Comparison of ENCODE assay signal across 8 cellular contexts in the genomic region with DNA sequence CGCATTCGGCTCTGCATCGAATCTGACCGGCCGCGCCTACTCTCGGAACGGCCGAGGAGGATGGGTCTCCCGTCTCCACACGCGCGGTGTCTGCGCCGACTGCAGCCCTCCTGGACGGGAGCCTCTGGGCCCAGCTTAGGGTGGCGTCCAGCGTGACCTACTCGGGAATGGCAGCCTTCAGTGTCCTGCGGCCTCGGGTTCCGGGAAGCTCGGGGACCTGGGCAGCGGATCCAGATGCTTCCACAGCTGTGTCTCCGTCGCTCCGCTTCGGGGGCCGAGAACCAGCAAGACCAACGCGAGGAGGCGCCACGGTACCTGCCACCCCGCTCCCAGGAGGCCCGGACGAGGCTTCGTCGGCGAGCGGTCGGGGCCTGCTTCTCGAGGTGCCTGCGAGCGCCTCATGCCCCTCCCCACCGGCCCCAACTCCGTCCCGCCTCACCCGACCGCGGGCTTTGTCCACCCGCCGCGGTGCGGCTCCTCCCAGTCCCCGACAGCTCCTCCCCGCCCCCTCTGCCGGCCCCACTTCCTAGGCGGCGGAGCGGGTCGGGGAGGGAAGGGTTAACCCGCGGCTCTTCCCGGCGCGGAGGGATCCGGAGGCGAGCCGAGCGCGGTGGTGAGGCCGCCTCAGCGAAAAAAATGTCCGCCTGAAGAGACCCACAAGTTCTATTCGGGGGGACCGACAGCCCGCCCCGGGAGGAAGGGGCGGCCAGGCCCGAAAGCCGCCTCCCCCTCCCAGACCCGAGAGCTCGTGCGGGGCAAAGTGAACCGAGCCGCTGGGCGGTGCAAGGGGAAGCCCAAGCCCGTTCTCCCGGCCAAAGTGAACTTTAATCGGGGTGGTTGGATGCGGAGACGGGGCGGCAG. TPM values are rescaled to one million over a fixed set of nuclear protein-coding genes. Genes with fewer than 3 reads are reported as not detected.
DNase-seq lines count a peak whose midpoint lies in the region; ATAC-seq and TF ChIP-seq lines count a peak whose summit lies in the region.

A gene (plus strand): TSS at position 599 of the 861 bp plus-strand sequence. CDS start 1,270 bp downstream, outside the sequence.

- peaks cover 33 to 62% (median 56%) of the 10 kb centered on the region in 4 donors for H3K4me1 ChIP-seq in esophagus muscularis mucosa

- DNase-seq in DMS79 (lab: John Stamatoyannopoulos, UW): peak; percentile 70
- DNase-seq in KG1 (lab: John Stamatoyannopoulos, UW): peak; percentile 91
- DNase-seq in activated T-cell treated with anti-CD3 and anti-CD28 coated beads, Interleukin-2, amount 50 U/mL, for 4 hours: peak; percentile 87
- peak; percentile 98 for DNase-seq in esophagus muscularis mucosa (ENCODE audit: extremely low spot score)
- DNase-seq in myocyte (ENCODE audit: low read depth): peak; percentile 97
- peak; percentile 81 to 85 for DNase-seq in stimulated activated CD8-positive, alpha-beta memory T cell treated with anti-CD3 and anti-CD28 coated beads, Interleukin-7, amount 100 ng/mL, for 48 hours (ENCODE audit: extremely low read depth in 1 of 2, low read depth in 1 of 2)

- peak within 1 kb of the TSS; percentile 96 to 98 (median 97) for H3K27ac ChIP-seq in esophagus muscularis mucosa (replicated peaks in 1 of 4)

- H3K27me3 ChIP-seq in esophagus muscularis mucosa: no peaks in the 10 kb centered on the region

- no peak for TF ChIP-seq EP300 in esophagus muscularis mucosa (IDR thresholded peaks at IDR 0.05)

- peak; percentile 35 for TF ChIP-seq POLR2A in esophagus muscularis mucosa (IDR thresholded peaks at IDR 0.05; ENCODE audit: low read depth)

- no peaks in the 10 kb centered on the region for H3K27me3 Mint-ChIP-seq in activated T-cell treated with anti-CD3 and anti-CD28 coated beads, Interleukin-2, amount 50 U/mL, for 4 hours (ENCODE audit: low read depth)

- H3K36me3 ChIP-seq in esophagus muscularis mucosa: no peaks in the 10 kb centered on the region

- no peaks in the 10 kb centered on the region for H3K9me3 ChIP-seq in esophagus muscularis mucosa

- WGBS in esophagus muscularis mucosa: 0% methylated on average over 11 of the region's 93 CpGs

- peak; percentile 79 for ATAC-seq in GM21717 (IDR thresholded peaks at IDR 0.05; ENCODE audit: unreplicated experiment)
- ATAC-seq in activated T-cell treated with anti-CD3 and anti-CD28 coated beads, Interleukin-2, amount 50 U/mL, for 4 hours: peak; percentile 78 to 80

- peak; percentile 45 to 53 (median 47) for TF ChIP-seq CTCF in esophagus muscularis mucosa (IDR thresholded peaks at IDR 0.05)

- H3K36me3 Mint-ChIP-seq in activated T-cell treated with anti-CD3 and anti-CD28 coated beads, Interleukin-2, amount 50 U/mL, for 4 hours (ENCODE audit: insufficient read depth): peaks cover 7% of the 10 kb centered on the region

- no peaks in the 10 kb centered on the region for H3K9me3 Mint-ChIP-seq in activated T-cell treated with anti-CD3 and anti-CD28 coated beads, Interleukin-2, amount 50 U/mL, for 4 hours

- peaks cover 41% of the 10 kb centered on the region for H3K4me1 Mint-ChIP-seq in activated T-cell treated with anti-CD3 and anti-CD28 coated beads, Interleukin-2, amount 50 U/mL, for 4 hours (ENCODE audit: low read depth)

- intact Hi-C loops in esophagus muscularis mucosa (cut with DNase I): loop anchor here (1.0 to 10.0 kb wide), 4 partner anchors 31 to 387 kb away; no protein-coding TSS in a partner anchor

- peak within 1 kb of the TSS; percentile 96 to 100 (median 98) for H3K4me3 ChIP-seq in esophagus muscularis mucosa

- H3K4me3 Mint-ChIP-seq in activated T-cell treated with anti-CD3 and anti-CD28 coated beads, Interleukin-2, amount 50 U/mL, for 4 hours: peak within 1 kb of the TSS; percentile 85

TF ChIP-seq in PFSK-1, 5 proteins besides CTCF, POLR2A, EP300 and RAD21:
- TF ChIP-seq POLR2AphosphoS5 (IDR thresholded peaks at IDR 0.05; ENCODE audit: low read depth, low read length) (peak; percentile 69; the same call in 1 of the 2 replicates), TAF1 (IDR thresholded peaks at IDR 0.05; ENCODE audit: borderline replicate concordance, insufficient read depth, low read length) (peak; percentile 92), FOXP2 (optimal IDR thresholded peaks at IDR 0.05; ENCODE audit: borderline replicate concordance, extremely low read depth, extremely low read length, insufficient read depth) (peak; percentile 64), SIN3A (IDR thresholded peaks at IDR 0.05; ENCODE audit: borderline replicate concordance, insufficient read depth, low read length) (0 out of 2 replicates have a peak, but pooled peaks have one; percentile 73)
- TF ChIP-seq, protein P1, sequence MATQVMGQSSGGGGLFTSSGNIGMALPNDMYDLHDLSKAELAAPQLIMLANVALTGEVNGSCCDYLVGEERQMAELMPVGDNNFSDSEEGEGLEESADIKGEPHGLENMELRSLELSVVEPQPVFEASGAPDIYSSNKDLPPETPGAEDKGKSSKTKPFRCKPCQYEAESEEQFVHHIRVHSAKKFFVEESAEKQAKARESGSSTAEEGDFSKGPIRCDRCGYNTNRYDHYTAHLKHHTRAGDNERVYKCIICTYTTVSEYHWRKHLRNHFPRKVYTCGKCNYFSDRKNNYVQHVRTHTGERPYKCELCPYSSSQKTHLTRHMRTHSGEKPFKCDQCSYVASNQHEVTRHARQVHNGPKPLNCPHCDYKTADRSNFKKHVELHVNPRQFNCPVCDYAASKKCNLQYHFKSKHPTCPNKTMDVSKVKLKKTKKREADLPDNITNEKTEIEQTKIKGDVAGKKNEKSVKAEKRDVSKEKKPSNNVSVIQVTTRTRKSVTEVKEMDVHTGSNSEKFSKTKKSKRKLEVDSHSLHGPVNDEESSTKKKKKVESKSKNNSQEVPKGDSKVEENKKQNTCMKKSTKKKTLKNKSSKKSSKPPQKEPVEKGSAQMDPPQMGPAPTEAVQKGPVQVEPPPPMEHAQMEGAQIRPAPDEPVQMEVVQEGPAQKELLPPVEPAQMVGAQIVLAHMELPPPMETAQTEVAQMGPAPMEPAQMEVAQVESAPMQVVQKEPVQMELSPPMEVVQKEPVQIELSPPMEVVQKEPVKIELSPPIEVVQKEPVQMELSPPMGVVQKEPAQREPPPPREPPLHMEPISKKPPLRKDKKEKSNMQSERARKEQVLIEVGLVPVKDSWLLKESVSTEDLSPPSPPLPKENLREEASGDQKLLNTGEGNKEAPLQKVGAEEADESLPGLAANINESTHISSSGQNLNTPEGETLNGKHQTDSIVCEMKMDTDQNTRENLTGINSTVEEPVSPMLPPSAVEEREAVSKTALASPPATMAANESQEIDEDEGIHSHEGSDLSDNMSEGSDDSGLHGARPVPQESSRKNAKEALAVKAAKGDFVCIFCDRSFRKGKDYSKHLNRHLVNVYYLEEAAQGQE (IDR thresholded peaks at IDR 0.05; ENCODE audit: insufficient read depth in 1 of 2, low read depth in 2 of 2, low read length in 2 of 2): peak in 1 of 2 experiments; percentile 74; a peak in 2 of 4 replicates

RNA-seq across cellular contexts. Expression of the gene that starts here (rescaled TPM):
- 67.6 TPM for polyA plus RNA-seq in PFSK-1 (2012; ENCODE audit: insufficient read length, low read depth)
- total RNA-seq in activated T-cell treated with anti-CD3 and anti-CD28 coated beads, Interleukin-2, amount 50 U/mL, for 4 hours: 10 to 100 TPM; 49.3 to 71.3 (median 63.5) TPM
- 100 to 1,000 TPM; 108 to 177 (median 148) TPM for total RNA-seq in esophagus muscularis mucosa
- total RNA-seq in myocyte: 128 and 169 TPM in 2 replicates
- polyA plus RNA-seq in myocyte (2012): 36.4 TPM

Comparison
In these comparisons a context has a peak if more than half of its experiments do, and no peak if none do; other contexts are left out.
1. Peak in every context shown above with its lines: DNase-seq, ATAC-seq, H3K4me3 ChIP-seq and H3K27ac ChIP-seq.